In the genomic region with DNA sequence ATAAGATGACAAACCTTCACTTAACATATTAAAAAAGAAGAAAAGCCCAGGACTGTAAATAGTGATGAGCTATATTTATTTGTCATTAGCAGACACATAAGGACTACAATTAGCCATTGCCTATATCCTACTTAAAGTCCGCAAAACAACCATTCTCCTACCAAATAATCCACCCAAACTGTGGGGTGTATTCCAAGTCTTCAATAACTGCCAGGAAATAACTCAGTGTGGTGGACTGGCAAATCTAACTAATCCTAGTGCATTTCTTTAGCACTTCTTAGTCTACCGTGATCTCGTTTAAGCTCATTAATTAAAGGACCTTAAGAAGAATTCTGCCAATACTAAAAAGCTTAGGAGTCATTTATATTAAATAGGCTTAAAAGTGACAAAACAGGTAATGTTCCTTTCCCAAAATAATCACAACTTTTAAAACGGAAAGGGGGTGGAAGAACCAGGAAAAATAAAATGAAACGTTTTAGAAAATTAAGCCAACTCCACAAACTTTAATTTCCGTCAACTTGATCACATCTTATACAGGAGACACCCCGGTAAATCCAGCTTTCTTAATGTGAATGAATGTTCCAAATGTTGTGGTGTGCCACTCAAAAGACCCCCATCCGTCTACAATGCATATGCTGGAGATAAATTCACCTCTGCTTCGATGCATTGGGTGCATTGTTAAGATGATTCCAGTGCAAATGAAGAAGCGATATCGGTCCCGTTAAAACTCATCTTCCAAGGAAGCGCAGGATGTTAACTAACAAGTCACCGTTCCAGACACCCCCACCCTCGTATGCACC, we compare ENCODE assay signal across 8 cellular contexts. TPM values are rescaled to one million over a fixed set of nuclear protein-coding genes. Genes with fewer than 3 reads are reported as not detected.
DNase-seq lines count a peak whose midpoint lies in the region; ATAC-seq and TF ChIP-seq lines count a peak whose summit lies in the region.
"Had no signal": no experiment of that assay in that cellular context is flagged by ENCODE, and none has a peak within 500 bp of the region (broad histone marks: within the 10 kb centered on the region; RNA-seq: fewer than 3 reads in every experiment).

No MANE protein-coding gene starts in this region.

- BruUV-seq in IMR-90 (replicated peaks; lab: Mats Ljungman, UMichigan): no TSS peak

- H2BK20ac ChIP-seq in IMR-90 (ENCODE audit: low read depth, low read length): no peak overlapping the region

- H3K9me3 ChIP-seq in IMR-90 (ENCODE audit: control insufficient read depth, insufficient read depth, low read length) (no peaks in the 10 kb centered on the region), stomach smooth muscle (ENCODE audit: control insufficient read depth in 2 of 2, low read length in 2 of 2) (no peaks in the 10 kb centered on the region)

- WGBS in IMR-90 (ENCODE audit: extremely low coverage in 2 of 2, insufficient read length in 1 of 2), 2 experiments: 0% methylated on average over 1 of the region's 15 CpGs; no CpG with 5 or more reads in 1 of the 2 experiments

- DNase-seq in IMR-90 (no peak), WTC11 (ENCODE audit: low spot score) (no peak), iris pigment epithelial cell (ENCODE audit: low read depth) (peak; percentile 5), AG20443 (ENCODE audit: low spot score) (no peak), DMS114 treated with DMSO at 0.1 percent for 48 hours (lab: John Stamatoyannopoulos, UW; ENCODE audit: unreplicated experiment) (no peak)
- no peak for DNase-seq in stimulated activated naive CD4-positive, alpha-beta T cell treated with Interleukin-2 at 50 U/mL for 16 hours (lab: John Stamatoyannopoulos, UW)
- DNase-seq: foreskin melanocyte had no signal

- H3K27me3 ChIP-seq in IMR-90 (ENCODE audit: control insufficient read depth, insufficient read depth, low read length): peaks cover 8% of the 10 kb centered on the region
- H3K27me3 ChIP-seq in stomach smooth muscle (ENCODE audit: control insufficient read depth in 1 of 2, insufficient read depth in 2 of 2, low read length in 2 of 2): no peaks in the 10 kb centered on the region

- peak overlapping the region; percentile 97 for H3K4me3 Mint-ChIP-seq in WTC11

- H3K4me2 ChIP-seq in IMR-90 (ENCODE audit: low read depth, low read length): peak overlapping the region; percentile 50

- in situ Hi-C loops in IMR-90 (cut with MboI; ENCODE audit: low sequenced_read_pairs): no loop called here

- H4K91ac ChIP-seq in IMR-90 (ENCODE audit: insufficient read depth, low read depth, low read length): no peak overlapping the region

- H3K36me3 Mint-ChIP-seq in WTC11: no peaks in the 10 kb centered on the region

- no peak overlapping the region for H2AK5ac ChIP-seq in IMR-90 (ENCODE audit: low read depth, low read length)

- no peaks in the 10 kb centered on the region for H3K9me3 Mint-ChIP-seq in WTC11

- H3K14ac ChIP-seq in IMR-90 (replicated peaks; ENCODE audit: low read depth, low read length): no peak overlapping the region

- dilution Hi-C loops in IMR-90 (cut with HindIII; ENCODE audit: low sequenced_read_pairs, unreplicated experiment): no loop called here

- intact Hi-C loops in IMR-90 (cut with micrococcal nuclease): loop anchor here (5.0 to 10.0 kb wide), 2 partner anchors 204 to 311 kb away; no protein-coding TSS in a partner anchor

- H4K5ac ChIP-seq in IMR-90 (ENCODE audit: low read depth, low read length): no peak overlapping the region

- H4K20me1 ChIP-seq in IMR-90 (ENCODE audit: insufficient read depth, low read length): no peaks in the 10 kb centered on the region

- no peak overlapping the region for H2AK9ac ChIP-seq in IMR-90 (replicated peaks; ENCODE audit: low read depth, low read length, poor library complexity)

- H3K4ac ChIP-seq in IMR-90 (ENCODE audit: low read depth, low read length): no peak overlapping the region

- peak overlapping the region; percentile 95 for H3K4me3 ChIP-seq in IMR-90 (ENCODE audit: insufficient read depth, low read depth, low read length)
- H3K4me3 ChIP-seq in stomach smooth muscle (ENCODE audit: low read length in 2 of 2): peak overlapping the region; percentile 76 to 81

- H3K4me1 Mint-ChIP-seq in WTC11: peaks cover 38% of the 10 kb centered on the region

- H2AFZ ChIP-seq in IMR-90 (replicated peaks; ENCODE audit: low read length, poor library complexity): peak overlapping the region; percentile 68

- H2BK5ac ChIP-seq in IMR-90 (ENCODE audit: low read depth, low read length, poor library complexity, severe bottlenecking): no peak overlapping the region

- TF ChIP-seq CTCF in IMR-90 (conservative IDR thresholded peaks at IDR 0.05; ENCODE audit: low read depth, low read length) (no peak), WTC11 (IDR thresholded peaks at IDR 0.05) (no peak)

- H3K23ac ChIP-seq in IMR-90 (ENCODE audit: low read depth, low read length): peak overlapping the region; percentile 43; the same call in 1 of the 2 replicates

- POLR2A ChIA-PET in IMR-90 (lab: Charles Lee; ENCODE audit: unreplicated experiment): no interaction called here
- POLR2A ChIA-PET in WTC11 (lab: Charles Lee): no interaction called here

- TF ChIP-seq RAD21 in IMR-90 (IDR thresholded peaks at IDR 0.05; ENCODE audit: low read length): no peak

- no peak overlapping the region for H3K9ac ChIP-seq in IMR-90 (ENCODE audit: low read depth, low read length)
- peak overlapping the region; percentile 56 to 63 for H3K9ac ChIP-seq in stomach smooth muscle (ENCODE audit: low read length in 2 of 2)

- H3K36me3 ChIP-seq in IMR-90 (ENCODE audit: control insufficient read depth, insufficient read depth, low read length) (no peaks in the 10 kb centered on the region), stomach smooth muscle (ENCODE audit: control insufficient read depth in 2 of 2, insufficient read depth in 2 of 2, low read length in 2 of 2) (no peaks in the 10 kb centered on the region)

- no peaks in the 10 kb centered on the region; a peak in 1 of 4 replicates for H3K79me1 ChIP-seq in IMR-90 (ENCODE audit: low read depth in 1 of 2, low read length in 2 of 2)

- no peak overlapping the region for H3K18ac ChIP-seq in IMR-90 (ENCODE audit: low read depth, low read length)

- CTCF ChIA-PET in IMR-90 (lab: Yijun Ruan, JAX) (interaction anchor here (0.7 kb wide), 1 partner anchor 339 kb away, joined by 3 read pairs; no protein-coding TSS in a partner anchor), WTC11 (lab: Charles Lee) (interaction anchor here (1.6 kb wide), 1 partner anchor 135 kb away, joined by 4 read pairs; no protein-coding TSS in a partner anchor)

- peak overlapping the region; percentile 88; the same call in 1 of the 2 replicates for H3K27ac Mint-ChIP-seq in WTC11

- no peak overlapping the region for H3K56ac ChIP-seq in IMR-90 (ENCODE audit: extremely low read depth, insufficient read depth, low read length)

- no peak for ATAC-seq in IMR-90 (ENCODE audit: low read depth)
- no peak for ATAC-seq in WTC11

- no peak overlapping the region for H2BK120ac ChIP-seq in IMR-90 (ENCODE audit: low read depth, low read length)

- H3K27ac ChIP-seq in IMR-90 (ENCODE audit: insufficient read depth, low read length) (no peak overlapping the region), stomach smooth muscle (ENCODE audit: low read length) (no peak overlapping the region)

- H3K4me1 ChIP-seq in IMR-90 (ENCODE audit: control insufficient read depth, insufficient read depth, low read length) (no peaks in the 10 kb centered on the region), stomach smooth muscle (ENCODE audit: control insufficient read depth, insufficient read depth, low read length) (no peaks in the 10 kb centered on the region)

- peaks cover 10% of the 10 kb centered on the region for H3K27me3 Mint-ChIP-seq in WTC11 (ENCODE audit: low read depth)

- H4K8ac ChIP-seq in IMR-90 (ENCODE audit: low read depth in 2 of 2, low read length in 2 of 2): no peak overlapping the region

- no peaks in the 10 kb centered on the region for H3K9me1 ChIP-seq in IMR-90 (ENCODE audit: insufficient read depth, low read length)

- no peak overlapping the region for H2BK15ac ChIP-seq in IMR-90 (ENCODE audit: low read depth, low read length)

- TF ChIP-seq POLR2A in IMR-90 (IDR thresholded peaks at IDR 0.05; ENCODE audit: low read depth, low read length): no peak

TF ChIP-seq in IMR-90, 13 proteins besides CTCF, POLR2A, EP300 and RAD21 (continues in another document):
- TF ChIP-seq NFE2L2 (IDR thresholded peaks at IDR 0.05; ENCODE audit: low read depth, low read length): no peak
- no peak for TF ChIP-seq CEBPB (IDR thresholded peaks at IDR 0.05; ENCODE audit: low read depth, low read length)
- TF ChIP-seq RCOR1 (IDR thresholded peaks at IDR 0.05; ENCODE audit: insufficient replicate concordance, low read length): no peak
- no peak for TF ChIP-seq FOS (IDR thresholded peaks at IDR 0.05; ENCODE audit: low read depth, low read length)
- no peak for TF ChIP-seq MAFK (IDR thresholded peaks at IDR 0.05; ENCODE audit: low read depth, low read length)
- no peak for TF ChIP-seq MAZ (IDR thresholded peaks at IDR 0.05; ENCODE audit: borderline replicate concordance, low read depth, low read length)
- no peak for TF ChIP-seq SMC3 (IDR thresholded peaks at IDR 0.05; ENCODE audit: low read depth, low read length)
- TF ChIP-seq RFX5 (IDR thresholded peaks at IDR 0.05; ENCODE audit: low read depth, low read length): no peak

TF ChIP-seq in WTC11, 78 proteins besides CTCF, POLR2A, EP300 and RAD21 (continues in another document):
- TF ChIP-seq FOXJ3 (CRISPR knock-in tag; IDR thresholded peaks at IDR 0.05; ENCODE audit: borderline replicate concordance): no peak
- no peak for TF ChIP-seq E2F1 (CRISPR knock-in tag; IDR thresholded peaks at IDR 0.05)
- no peak for TF ChIP-seq ZNF219 (CRISPR knock-in tag; IDR thresholded peaks at IDR 0.05; ENCODE audit: borderline replicate concordance)
- TF ChIP-seq ZNF121 (CRISPR knock-in tag; IDR thresholded peaks at IDR 0.05): no peak
- TF ChIP-seq NR2C2 (CRISPR knock-in tag; IDR thresholded peaks at IDR 0.05): no peak
- TF ChIP-seq ZNF423 (CRISPR knock-in tag; IDR thresholded peaks at IDR 0.05): no peak
- no peak for TF ChIP-seq ZNF396 (CRISPR knock-in tag; IDR thresholded peaks at IDR 0.05; ENCODE audit: borderline replicate concordance)
- no peak for TF ChIP-seq SP1 (CRISPR knock-in tag; conservative IDR thresholded peaks at IDR 0.05)

RNA-seq across cellular contexts. Expression of gene NOVA1, which starts 1.7 kb away (rescaled TPM):
- total RNA-seq in IMR-90 (2012; rRNA removed) (0.90 and 1.1 TPM in 2 replicates), WTC11 (2021) (11.6 to 14.6 TPM (median 13.6 TPM) in 3 replicates)
- 2.0 and 3.0 TPM in 2 replicates for polyA plus RNA-seq in IMR-90 (2012; rRNA removed)
- 0.69 and 0.78 TPM in 2 replicates for polyA plus RNA-seq in IMR-90 (2012; cell fraction: cytosol; rRNA removed)
- polyA plus RNA-seq in IMR-90 (2012; cell fraction: nucleus; rRNA removed; ENCODE audit: low replicate concordance): 0.92 and 6.4 TPM in 2 replicates
